9 cellular contexts compared by ENCODE assay signal in genomic region chr18:7084766-7085080, GRCh38. TPM values are rescaled to one million over a fixed set of nuclear protein-coding genes. Genes with fewer than 3 reads are reported as not detected.
DNase-seq lines count a peak whose midpoint lies in the region; ATAC-seq and TF ChIP-seq lines count a peak whose summit lies in the region.
"Had no signal": no experiment of that assay in that cellular context is flagged by ENCODE, and none has a peak within 500 bp of the region (broad histone marks: within the 10 kb centered on the region; RNA-seq: fewer than 3 reads in every experiment).

No MANE protein-coding gene starts in this region.

- no peaks in the 10 kb centered on the region for H3K9me3 ChIP-seq in right atrium auricular region
- no peaks in the 10 kb centered on the region for H3K9me3 ChIP-seq in right cardiac atrium (ENCODE audit: control insufficient read depth, low read length)
- H3K9me3 ChIP-seq in CD8-positive, alpha-beta T cell (ENCODE audit: low read length), result no peaks in the 10 kb centered on the region

- H3K27ac Mint-ChIP-seq in nephron, result peak overlapping the region; percentile 81 to 97 (median 97)
- H3K27ac Mint-ChIP-seq in CD8-positive, alpha-beta T cell, result no peak overlapping the region
- H3K27ac Mint-ChIP-seq: natural killer cell had no signal

- H3K36me3 ChIP-seq in right atrium auricular region, result no peaks in the 10 kb centered on the region
- no peaks in the 10 kb centered on the region for H3K36me3 ChIP-seq in CD8-positive, alpha-beta T cell (ENCODE audit: insufficient read depth, low read length)

- DNase-seq in right atrium auricular region (ENCODE audit: low spot score) (no peak), right cardiac atrium (no peak), epithelial cell of proximal tubule (ENCODE audit: low read depth) (peak; percentile 56), head of caudate nucleus (no peak), NCI-H146 (lab: John Stamatoyannopoulos, UW) (no peak)
- DNase-seq in CD8-positive, alpha-beta T cell, result no peak
- DNase-seq: natural killer cell had no signal

- H3K4me3 ChIP-seq in right atrium auricular region (no peak overlapping the region), right cardiac atrium (ENCODE audit: low read length) (no peak overlapping the region), epithelial cell of proximal tubule (ENCODE audit: low read depth, low read length) (no peak overlapping the region)
- H3K4me3 ChIP-seq in CD8-positive, alpha-beta T cell (ENCODE audit: low read depth, low read length), result no peak overlapping the region

- peak overlapping the region in 1 of 3 experiments; percentile 2 for H3K4me3 Mint-ChIP-seq in nephron
- no peak overlapping the region for H3K4me3 Mint-ChIP-seq in CD8-positive, alpha-beta T cell
- H3K4me3 Mint-ChIP-seq: natural killer cell had no signal

- H3K36me3 Mint-ChIP-seq in nephron (ENCODE audit: low read depth), result peaks cover 6% of the 10 kb centered on the region
- H3K36me3 Mint-ChIP-seq in CD8-positive, alpha-beta T cell, result no peaks in the 10 kb centered on the region
- H3K36me3 Mint-ChIP-seq: natural killer cell had no signal

- no peak for ATAC-seq in right cardiac atrium
- ATAC-seq in HG03378 (IDR thresholded peaks at IDR 0.05; ENCODE audit: unreplicated experiment), result no peak
- ATAC-seq in CD8-positive, alpha-beta T cell, result no peak
- ATAC-seq: natural killer cell had no signal

- H3K27ac ChIP-seq in right atrium auricular region, result peak overlapping the region; percentile 40 to 65
- H3K27ac ChIP-seq in right cardiac atrium (ENCODE audit: low read length), result no peak overlapping the region
- no peak overlapping the region for H3K27ac ChIP-seq in CD8-positive, alpha-beta T cell (ENCODE audit: low read depth, low read length)

- no peaks in the 10 kb centered on the region for H3K27me3 ChIP-seq in right atrium auricular region
- H3K27me3 ChIP-seq in right cardiac atrium (ENCODE audit: control insufficient read depth, insufficient read depth), result no peaks in the 10 kb centered on the region
- no peaks in the 10 kb centered on the region for H3K27me3 ChIP-seq in CD8-positive, alpha-beta T cell (ENCODE audit: insufficient read depth, low read length)

- TF ChIP-seq CTCF in right atrium auricular region (IDR thresholded peaks at IDR 0.05), result no peak
- no peak for TF ChIP-seq CTCF in epithelial cell of proximal tubule (conservative IDR thresholded peaks at IDR 0.05; ENCODE audit: low read depth, low read length)
- no peak for TF ChIP-seq CTCF in nephron (IDR thresholded peaks at IDR 0.05; ENCODE audit: unreplicated experiment in 3 of 3)
- TF ChIP-seq CTCF in CD8-positive, alpha-beta T cell (IDR thresholded peaks at IDR 0.05), result no peak

- POLR2A ChIA-PET in CD8-positive, alpha-beta T cell (lab: Charles Lee), result no interaction called here

- peaks cover 24% of the 10 kb centered on the region for H3K4me1 Mint-ChIP-seq in nephron
- no peaks in the 10 kb centered on the region for H3K4me1 Mint-ChIP-seq in CD8-positive, alpha-beta T cell (ENCODE audit: low read depth)
- H3K4me1 Mint-ChIP-seq: natural killer cell had no signal

- no peaks in the 10 kb centered on the region for H3K4me1 ChIP-seq in right atrium auricular region
- H3K4me1 ChIP-seq in right cardiac atrium (ENCODE audit: control insufficient read depth, insufficient read depth, low read length), result no peaks in the 10 kb centered on the region
- H3K4me1 ChIP-seq in CD8-positive, alpha-beta T cell (ENCODE audit: insufficient read depth, low read length), result no peaks in the 10 kb centered on the region

- intact Hi-C loops in right cardiac atrium (cut with DNase I) (no loop called here), head of caudate nucleus (cut with DNase I) (no loop called here)
- intact Hi-C loops in CD8-positive, alpha-beta T cell (cut with DNase I, micrococcal nuclease), result no loop called here

- CTCF ChIA-PET in CD8-positive, alpha-beta T cell (lab: Charles Lee), result no interaction called here

- H3K9me3 Mint-ChIP-seq in nephron, result no peaks in the 10 kb centered on the region
- no peaks in the 10 kb centered on the region for H3K9me3 Mint-ChIP-seq in CD8-positive, alpha-beta T cell

- H3K27me3 Mint-ChIP-seq in nephron (ENCODE audit: low read depth), result peaks cover 5% of the 10 kb centered on the region
- no peaks in the 10 kb centered on the region for H3K27me3 Mint-ChIP-seq in CD8-positive, alpha-beta T cell (ENCODE audit: low read depth)

RNA-seq across cellular contexts. Expression of gene LAMA1, which starts 32.9 kb away (rescaled TPM):
- total RNA-seq in right atrium auricular region (1 to 10 TPM in 1 of 2 donors, under 1 TPM in 1; 0.15 to 1.1 TPM), right cardiac atrium (under 1 TPM in 2 of 4 donors, not detected in 2; 0.06 to 0.81 TPM), epithelial cell of proximal tubule (10.1 and 23.2 TPM in 2 replicates)
- 0.02 TPM for polyA plus RNA-seq in right cardiac atrium
- total RNA-seq in CD8-positive, alpha-beta T cell, result not detected
- total RNA-seq: natural killer cell had no signal

Comparison
In these comparisons a context has a peak if more than half of its experiments do, and no peak if none do; other contexts are left out.
1. H3K27ac ChIP-seq: peak in right atrium auricular region (2 of 2); none in right cardiac atrium (single experiment) and CD8-positive, alpha-beta T cell (single experiment).